18 cellular contexts compared by ENCODE assay signal in genomic region chr9:134454386-134454978, GRCh38.
A peak's percentile ranks its signal among the peaks of the same experiment; 100 is the strongest.
DNase-seq lines count a peak whose midpoint lies in the region; ATAC-seq and TF ChIP-seq lines count a peak whose summit lies in the region.
"Had no signal": no experiment of that assay in that cellular context is flagged by ENCODE, and none has a peak within 500 bp of the region (broad histone marks: within the 10 kb centered on the region; RNA-seq: fewer than 3 reads in every experiment).

No MANE protein-coding gene starts in this region.

- POLR2A ChIA-PET in activated CD8-positive, alpha-beta T cell treated with anti-CD3 and anti-CD28 coated beads, Interleukin-2, amount 10 ng/mL, durations not matched to agents 7 days and 5 days (lab: Charles Lee) = interaction anchor here (0.7 kb wide), 1 partner anchor 18 kb away, joined by 3 read pairs; no protein-coding TSS in a partner anchor
- POLR2A ChIA-PET in activated CD8-positive, alpha-beta T cell treated with anti-CD3 and anti-CD28 coated beads for 36 hours (lab: Charles Lee) = interaction anchor here (0.8 kb wide), 1 partner anchor 63 kb away, joined by 3 read pairs; no protein-coding TSS in a partner anchor

- H3K4me1 Mint-ChIP-seq in activated CD8-positive, alpha-beta T cell treated with anti-CD3 and anti-CD28 coated beads, Interleukin-2, amount 10 ng/mL, durations not matched to agents 7 days and 5 days (ENCODE audit: low read depth) = peaks cover 17% of the 10 kb centered on the region
- H3K4me1 Mint-ChIP-seq in activated CD8-positive, alpha-beta T cell treated with anti-CD3 and anti-CD28 coated beads for 36 hours (ENCODE audit: low read depth) = peaks cover 19% of the 10 kb centered on the region

- no peaks in the 10 kb centered on the region for H3K36me3 Mint-ChIP-seq in activated CD8-positive, alpha-beta T cell treated with anti-CD3 and anti-CD28 coated beads, Interleukin-2, amount 10 ng/mL, durations not matched to agents 7 days and 5 days (ENCODE audit: low read depth)
- H3K36me3 Mint-ChIP-seq in activated CD8-positive, alpha-beta T cell treated with anti-CD3 and anti-CD28 coated beads for 36 hours (ENCODE audit: low read depth) = no peaks in the 10 kb centered on the region

- no peaks in the 10 kb centered on the region for H3K27me3 ChIP-seq in spleen (replicated peaks in 1 of 7)
- H3K27me3 ChIP-seq: SJSA1 had no signal

- CTCF ChIA-PET in activated CD8-positive, alpha-beta T cell treated with anti-CD3 and anti-CD28 coated beads, Interleukin-2, amount 10 ng/mL, durations not matched to agents 7 days and 5 days (lab: Charles Lee) = no interaction called here
- CTCF ChIA-PET in activated CD8-positive, alpha-beta T cell treated with anti-CD3 and anti-CD28 coated beads for 36 hours (lab: Charles Lee) = interaction anchor here (1.6 kb wide), 1 partner anchor 12 kb away, joined by 8 read pairs; no protein-coding TSS in a partner anchor

- no peak overlapping the region for H3K9ac ChIP-seq in SK-N-MC (ENCODE audit: insufficient read length)

- H3K36me3 ChIP-seq in SK-N-MC (ENCODE audit: insufficient read depth, low read length) (no peaks in the 10 kb centered on the region), spleen (no peaks in the 10 kb centered on the region)
- H3K36me3 ChIP-seq: SJSA1 had no signal

- no peak for TF ChIP-seq POLR2A in spleen (IDR thresholded peaks at IDR 0.05)

- peaks cover under 1% of the 10 kb centered on the region for H3K9me3 Mint-ChIP-seq in activated CD8-positive, alpha-beta T cell treated with anti-CD3 and anti-CD28 coated beads, Interleukin-2, amount 10 ng/mL, durations not matched to agents 7 days and 5 days (ENCODE audit: insufficient read depth)
- peaks cover under 1% of the 10 kb centered on the region for H3K9me3 Mint-ChIP-seq in activated CD8-positive, alpha-beta T cell treated with anti-CD3 and anti-CD28 coated beads for 36 hours
- H3K9me3 Mint-ChIP-seq: dendritic cell treated with granulocyte-macrophage colony-stimulating factor and Interleukin-4, amounts not matched to agents 40 ng/mL and 50 ng/mL, for 4 days had no signal

- H3K27ac Mint-ChIP-seq in activated CD8-positive, alpha-beta T cell treated with anti-CD3 and anti-CD28 coated beads, Interleukin-2, amount 10 ng/mL, durations not matched to agents 7 days and 5 days = peak overlapping the region; percentile 30
- H3K27ac Mint-ChIP-seq in activated CD8-positive, alpha-beta T cell treated with anti-CD3 and anti-CD28 coated beads for 36 hours = no peak overlapping the region
- H3K27ac Mint-ChIP-seq: dendritic cell treated with granulocyte-macrophage colony-stimulating factor and Interleukin-4, amounts not matched to agents 40 ng/mL and 50 ng/mL, for 4 days had no signal

- H3K4me1 ChIP-seq in spleen = peaks cover 11 to 58% (median 34%) of the 10 kb centered on the region in 6 donors

- ATAC-seq in activated CD8-positive, alpha-beta T cell treated with anti-CD3 and anti-CD28 coated beads, Interleukin-2, amount 10 ng/mL, durations not matched to agents 7 days and 5 days = no peak
- ATAC-seq in activated CD8-positive, alpha-beta T cell treated with anti-CD3 and anti-CD28 coated beads for 36 hours = no peak

- intact Hi-C loops in activated CD8-positive, alpha-beta T cell treated with anti-CD3 and anti-CD28 coated beads for 36 hours (cut with micrococcal nuclease) = no loop called here
- intact Hi-C loops in spleen (cut with DNase I; ENCODE audit: low total_unique reads) = loop anchor here (10.0 kb wide), 1 partner anchor 190 kb away; the partner anchor contains the start of gene COL5A1

- no peak overlapping the region for H3K4me3 Mint-ChIP-seq in activated CD8-positive, alpha-beta T cell treated with anti-CD3 and anti-CD28 coated beads, Interleukin-2, amount 10 ng/mL, durations not matched to agents 7 days and 5 days
- no peak overlapping the region for H3K4me3 Mint-ChIP-seq in activated CD8-positive, alpha-beta T cell treated with anti-CD3 and anti-CD28 coated beads for 36 hours
- H3K4me3 Mint-ChIP-seq: dendritic cell treated with granulocyte-macrophage colony-stimulating factor and Interleukin-4, amounts not matched to agents 40 ng/mL and 50 ng/mL, for 4 days had no signal

- 62 to 83% (median 78%) methylated on average over 9 to 11 of the region's 11 CpGs for WGBS in spleen, 5 donors

- no peak for TF ChIP-seq CTCF in activated CD8-positive, alpha-beta T cell treated with anti-CD3 and anti-CD28 coated beads for 36 hours (IDR thresholded peaks at IDR 0.05)
- TF ChIP-seq CTCF in spleen (IDR thresholded peaks at IDR 0.05 in 8 of 11, conservative IDR thresholded peaks at IDR 0.05 in 3 of 11) = no peak

- H3K4me3 ChIP-seq in SK-N-MC (no peak overlapping the region), spleen (no peak overlapping the region)
- H3K4me3 ChIP-seq: SJSA1 had no signal

- DNase-seq in activated CD8-positive, alpha-beta T cell treated with anti-CD3 and anti-CD28 coated beads, Interleukin-2, amount 10 ng/mL, durations not matched to agents 7 days and 5 days = no peak
- no peak for DNase-seq in activated CD8-positive, alpha-beta T cell treated with anti-CD3 and anti-CD28 coated beads for 36 hours
- DNase-seq in SK-N-MC (ENCODE audit: low read depth, low spot score) = no peak
- peak; percentile 76 for DNase-seq in islet precursor cell
- DNase-seq in spleen = peak; percentile 59
- no peak for DNase-seq in foreskin melanocyte
- DNase-seq in caudate nucleus (lab: John Stamatoyannopoulos, UW) = no peak
- DNase-seq in T-helper 2 cell = no peak
- DNase-seq: 8988T; activated CD4-positive, alpha-beta T cell treated with anti-CD3 and anti-CD28 coated beads for 1 hour; head of caudate nucleus; NCI-H1417; NCI-H526 treated with DMSO at 0.1 percent for 48 hours; occipital lobe; small intestine; T1000 had no signal

- H3K27ac ChIP-seq in SK-N-MC = peak overlapping the region; percentile 40; the same call in 1 of the 2 replicates
- peak overlapping the region in 3 of 8 donors; percentile 18 to 95 (median 92) for H3K27ac ChIP-seq in spleen
- no peak overlapping the region for H3K27ac ChIP-seq in caudate nucleus (ENCODE audit: low read depth, low read length)

- no peaks in the 10 kb centered on the region for H3K27me3 Mint-ChIP-seq in activated CD8-positive, alpha-beta T cell treated with anti-CD3 and anti-CD28 coated beads, Interleukin-2, amount 10 ng/mL, durations not matched to agents 7 days and 5 days (ENCODE audit: low read depth)
- H3K27me3 Mint-ChIP-seq in activated CD8-positive, alpha-beta T cell treated with anti-CD3 and anti-CD28 coated beads for 36 hours = no peaks in the 10 kb centered on the region

- H3K9me3 ChIP-seq in SK-N-MC (ENCODE audit: low read depth, low read length) (no peaks in the 10 kb centered on the region), spleen (peaks cover 0 to under 1% (median under 1%) of the 10 kb centered on the region in 8 donors)
- H3K9me3 ChIP-seq: SJSA1 had no signal

Comparison
In these comparisons a context has a peak if more than half of its experiments do, and no peak if none do; other contexts are left out.
1. DNase-seq: peak in islet precursor cell (single experiment) and spleen (single experiment); none in activated CD8-positive, alpha-beta T cell treated with anti-CD3 and anti-CD28 coated beads, Interleukin-2, amount 10 ng/mL, durations not matched to agents 7 days and 5 days (single experiment), activated CD8-positive, alpha-beta T cell treated with anti-CD3 and anti-CD28 coated beads for 36 hours (single experiment), SK-N-MC (single experiment), foreskin melanocyte (single experiment), caudate nucleus (0 of 61) and T-helper 2 cell (0 of 5).